ENCODE assay signal across 20 cellular contexts in genomic region chr15:33710746-33711145, GRCh38.
"Had no signal": no experiment of that assay in that cellular context is flagged by ENCODE, and none has a peak within 500 bp of the region (broad histone marks: within the 10 kb centered on the region; RNA-seq: fewer than 3 reads in every experiment).

No MANE protein-coding gene starts in this region.

- H3K79me2 ChIP-seq: hepatocyte had no signal

- DNase-seq: colonic mucosa; cortex of kidney; effector CD8-positive, alpha-beta T cell; effector memory CD8-positive, alpha-beta T cell; endodermal cell; erythroblast; esophagus squamous epithelium; foreskin keratinocyte; heart left ventricle; hypothalamus; left cardiac atrium; left lung; left ventricle myocardium superior; lower lobe of right lung; mesenchymal stem cell; mucosa of descending colon; naive B cell had no signal

- H3K4me2 ChIP-seq: hepatocyte had no signal

- H3K4me1 ChIP-seq: colonic mucosa, foreskin keratinocyte, gastroesophageal sphincter, heart left ventricle, left lung, lower lobe of right lung had no signal

- H2AFZ ChIP-seq: hepatocyte had no signal

- H3K36me3 ChIP-seq: colonic mucosa, esophagus squamous epithelium, heart left ventricle, left lung, lower lobe of right lung had no signal

- H3K27me3 ChIP-seq: colonic mucosa, esophagus squamous epithelium, foreskin keratinocyte, gastroesophageal sphincter, heart left ventricle, hepatocyte, left lung had no signal

- H3K9me3 ChIP-seq: colonic mucosa, lower lobe of right lung had no signal

- H3K4me3 ChIP-seq: colonic mucosa, esophagus squamous epithelium, gastroesophageal sphincter, heart left ventricle, hepatocyte, left lung, lower lobe of right lung, mucosa of descending colon had no signal

- H3K27ac ChIP-seq: colonic mucosa, epithelial cell of prostate, esophagus squamous epithelium, foreskin keratinocyte, gastroesophageal sphincter, heart left ventricle, hepatocyte, left lung, lower lobe of right lung had no signal
